In genomic region chr7:5430612-5430947, GRCh38 we compare ENCODE assay signal across 11 cellular contexts. TPM values are rescaled to one million over a fixed set of nuclear protein-coding genes. Genes with fewer than 3 reads are reported as not detected.
DNase-seq lines count a peak whose midpoint lies in the region; ATAC-seq and TF ChIP-seq lines count a peak whose summit lies in the region.
"Had no signal": no experiment of that assay in that cellular context is flagged by ENCODE, and none has a peak within 500 bp of the region (broad histone marks: within the 10 kb centered on the region; RNA-seq: fewer than 3 reads in every experiment).

No MANE protein-coding gene starts in this region.

- H3K4me1 ChIP-seq in GM23338 (ENCODE audit: insufficient read depth) (peaks cover 15% of the 10 kb centered on the region), body of pancreas (peaks cover 36% of the 10 kb centered on the region), liver (ENCODE audit: control insufficient read depth in 4 of 4, insufficient read depth in 4 of 4, low read length in 3 of 4) (peaks cover 3 to 35% (median 17%) of the 10 kb centered on the region in 4 donors)

- H3K4me1 Mint-ChIP-seq in GM23338: peaks cover 18% of the 10 kb centered on the region
- H3K4me1 Mint-ChIP-seq in activated naive CD8-positive, alpha-beta T cell treated with anti-CD3 and anti-CD28 coated beads for 36 hours: peaks cover 16% of the 10 kb centered on the region

- no peak for TF ChIP-seq POLR2A in body of pancreas (IDR thresholded peaks at IDR 0.05)

- H2AFZ ChIP-seq in GM23338: no peak overlapping the region

- H3K9me3 ChIP-seq in body of pancreas: no peaks in the 10 kb centered on the region
- H3K9me3 ChIP-seq in liver (ENCODE audit: control insufficient read depth in 4 of 4, low read length in 3 of 4): peaks cover 0 to 3% (median 0%) of the 10 kb centered on the region in 4 donors

- TF ChIP-seq CTCF in GM23338 (conservative IDR thresholded peaks at IDR 0.05; ENCODE audit: low read depth in 2 of 2) (no peak), body of pancreas (IDR thresholded peaks at IDR 0.05) (no peak), liver (IDR thresholded peaks at IDR 0.05; ENCODE audit: low read depth, low read length, missing input control) (no peak)

- no peaks in the 10 kb centered on the region for H3K9me2 ChIP-seq in GM23338 (ENCODE audit: insufficient read depth)

- H3K4me3 ChIP-seq in GM23338 (peak overlapping the region; percentile 69; the same call in 1 of the 2 replicates), body of pancreas (no peak overlapping the region), liver (ENCODE audit: low read depth in 1 of 3, low read length in 3 of 3) (peak overlapping the region in 1 of 3 donors; percentile 1)

- peaks cover 13% of the 10 kb centered on the region; the same call in 2 of the 3 replicates for H3K36me3 Mint-ChIP-seq in GM23338 (ENCODE audit: low read depth)
- H3K36me3 Mint-ChIP-seq in activated naive CD8-positive, alpha-beta T cell treated with anti-CD3 and anti-CD28 coated beads for 36 hours: peaks cover 5% of the 10 kb centered on the region
- H3K36me3 Mint-ChIP-seq: activated CD8-positive, alpha-beta memory T cell treated with anti-CD3 and anti-CD28 coated beads, Interleukin-2, amount 10 ng/mL, durations not matched to agents 7 days and 5 days had no signal

- DNase-seq in GM23338 (ENCODE audit: low spot score): no peak
- no peak for DNase-seq in body of pancreas
- no peak for DNase-seq in substantia nigra (lab: John Stamatoyannopoulos, UW)
- DNase-seq in MV-4-11 (lab: John Stamatoyannopoulos, UW): no peak
- no peak for DNase-seq in activated CD4-positive, alpha-beta T cell treated with anti-CD3 and anti-CD28 coated beads for 1 hour
- DNase-seq in activated naive CD4-positive, alpha-beta T cell treated with Interleukin-2 at 50 U/mL for 16 hours: no peak
- DNase-seq in activated naive CD8-positive, alpha-beta T cell treated with anti-CD3 and anti-CD28 coated beads for 36 hours: no peak
- DNase-seq: activated CD8-positive, alpha-beta memory T cell treated with anti-CD3 and anti-CD28 coated beads, Interleukin-2, amount 10 ng/mL, durations not matched to agents 7 days and 5 days; stimulated activated CD4-positive, alpha-beta T cell treated with anti-CD3 and anti-CD28 coated beads, Interleukin-4, amount 100 ng/mL, for 4 hours had no signal

- H3K4me3 Mint-ChIP-seq in GM23338: no peak overlapping the region
- H3K4me3 Mint-ChIP-seq in activated naive CD8-positive, alpha-beta T cell treated with anti-CD3 and anti-CD28 coated beads for 36 hours: no peak overlapping the region
- H3K4me3 Mint-ChIP-seq: activated CD8-positive, alpha-beta memory T cell treated with anti-CD3 and anti-CD28 coated beads, Interleukin-2, amount 10 ng/mL, durations not matched to agents 7 days and 5 days had no signal

- WGBS in body of pancreas, 2 donors: 72 to 77% methylated on average over 4 to 5 of the region's 5 CpGs
- 75% methylated on average over 5 of the region's 5 CpGs for WGBS in liver

- peaks cover 8% of the 10 kb centered on the region for H3F3A ChIP-seq in GM23338 (replicated peaks; ENCODE audit: low read depth)

- ATAC-seq in GM23338 (no peak), body of pancreas (no peak)
- ATAC-seq: activated CD8-positive, alpha-beta memory T cell treated with anti-CD3 and anti-CD28 coated beads, Interleukin-2, amount 10 ng/mL, durations not matched to agents 7 days and 5 days had no signal

- no peaks in the 10 kb centered on the region for H3K36me3 ChIP-seq in GM23338 (ENCODE audit: insufficient read depth)
- H3K36me3 ChIP-seq in body of pancreas (replicated peaks in 1 of 2; ENCODE audit: insufficient read depth in 1 of 2, low read depth in 2 of 2): no peaks in the 10 kb centered on the region
- no peaks in the 10 kb centered on the region for H3K36me3 ChIP-seq in liver (ENCODE audit: control insufficient read depth in 4 of 4, insufficient read depth in 3 of 4, low read depth in 1 of 4, low read length in 3 of 4)

- no peak for TF ChIP-seq RAD21 in liver (IDR thresholded peaks at IDR 0.05)

- intact Hi-C loops in body of pancreas (cut with DNase I): no loop called here

- no peak overlapping the region for H3K27ac Mint-ChIP-seq in GM23338
- no peak overlapping the region for H3K27ac Mint-ChIP-seq in activated naive CD8-positive, alpha-beta T cell treated with anti-CD3 and anti-CD28 coated beads for 36 hours
- H3K27ac Mint-ChIP-seq: activated CD8-positive, alpha-beta memory T cell treated with anti-CD3 and anti-CD28 coated beads, Interleukin-2, amount 10 ng/mL, durations not matched to agents 7 days and 5 days had no signal

- H3K9ac ChIP-seq in liver (ENCODE audit: low read depth in 1 of 2, low read length in 2 of 2): no peak overlapping the region

- H3K9me3 Mint-ChIP-seq in GM23338: peaks cover 12% of the 10 kb centered on the region; the same call in 2 of the 3 replicates
- H3K9me3 Mint-ChIP-seq in activated naive CD8-positive, alpha-beta T cell treated with anti-CD3 and anti-CD28 coated beads for 36 hours: peaks cover 4% of the 10 kb centered on the region

- no peaks in the 10 kb centered on the region; the same call in 1 of the 2 replicates for H4K20me1 ChIP-seq in GM23338 (replicated peaks; ENCODE audit: insufficient read depth)

- H3K27me3 ChIP-seq in GM23338 (ENCODE audit: insufficient read depth) (peaks cover 74% of the 10 kb centered on the region), body of pancreas (no peaks in the 10 kb centered on the region), liver (ENCODE audit: control insufficient read depth in 4 of 4, insufficient read depth in 4 of 4, low read length in 3 of 4) (no peaks in the 10 kb centered on the region)
- H3K27me3 ChIP-seq: Peyer's patch had no signal

- no peaks in the 10 kb centered on the region for H3K79me2 ChIP-seq in GM23338 (replicated peaks; ENCODE audit: insufficient read depth)

- H3K27me3 Mint-ChIP-seq in GM23338 (ENCODE audit: insufficient read depth, low read depth, poor library complexity): peaks cover 65% of the 10 kb centered on the region
- peaks cover 76% of the 10 kb centered on the region for H3K27me3 Mint-ChIP-seq in activated naive CD8-positive, alpha-beta T cell treated with anti-CD3 and anti-CD28 coated beads for 36 hours

- peak overlapping the region; percentile 93; the same call in 1 of the 2 replicates for H3K4me2 ChIP-seq in GM23338

- H3K27ac ChIP-seq in GM23338 (ENCODE audit: low read depth) (no peak overlapping the region), body of pancreas (peak overlapping the region; percentile 74 to 100 (median 98)), liver (ENCODE audit: low read depth in 1 of 2, low read length in 2 of 2) (peak overlapping the region; percentile 95 to 100), substantia nigra (ENCODE audit: low read depth, low read length, poor library complexity, severe bottlenecking) (peak overlapping the region; percentile 33)

TF ChIP-seq in GM23338, 12 proteins besides CTCF, POLR2A, EP300 and RAD21 (continues in another document):
- TF ChIP-seq ZNF331 (CRISPR knock-in tag; IDR thresholded peaks at IDR 0.05; ENCODE audit: low read depth): no peak
- no peak for TF ChIP-seq EZH2phosphoT487 (IDR thresholded peaks at IDR 0.05; ENCODE audit: unreplicated experiment)
- no peak for TF ChIP-seq ZNF114 (CRISPR knock-in tag; IDR thresholded peaks at IDR 0.05)

TF ChIP-seq in liver, 16 proteins besides CTCF, POLR2A, EP300 and RAD21:
- TF ChIP-seq TAF1 (conservative IDR thresholded peaks at IDR 0.05): no peak
TF ChIP-seq in liver: peak in this region for 0.

RNA-seq across cellular contexts. Expression of gene TNRC18, which starts 6.9 kb away (rescaled TPM):
- total RNA-seq in GM23338 (2014; rRNA removed; shearing (Covaris generic)): 6.9 and 17.5 TPM in 2 replicates
- polyA plus RNA-seq in GM23338 (2016; fragmentation: Nextera tagmentation; extraction: Ambion mirVana) (2.0 and 2.1 TPM in 2 replicates), liver (10 to 100 TPM in 1 of 2 donors, 1 to 10 TPM in 1; 2.3 to 15.7 TPM)
- total RNA-seq in body of pancreas (100 to 1,000 TPM in 1 of 2 donors, 10 to 100 TPM in 1; 87.9 to 201 TPM), liver (10 to 100 TPM; 25.1 to 37.1 TPM)
- total RNA-seq in activated naive CD8-positive, alpha-beta T cell treated with anti-CD3 and anti-CD28 coated beads for 36 hours: 10 to 100 TPM; 47.6 to 48.0 TPM
